ENCODE assay signal across 10 cellular contexts in genomic region chr17:55300479-55301290, GRCh38. TPM values are rescaled to one million over a fixed set of nuclear protein-coding genes. Genes with fewer than 3 reads are reported as not detected.
"Had no signal": no experiment of that assay in that cellular context is flagged by ENCODE, and none has a peak within 500 bp of the region (broad histone marks: within the 10 kb centered on the region; RNA-seq: fewer than 3 reads in every experiment).

No MANE protein-coding gene starts in this region.

- H3K4me1 ChIP-seq: HAP-1 had no signal

- H2AFZ ChIP-seq: GM23248 had no signal

- H3K4me3 ChIP-seq: GM23248, HAP-1, K562 had no signal

- H3K9ac ChIP-seq: GM23248 had no signal

- DNase-seq: GM23248, GOT3, H7, HFFc6, IMR-90, KG1 had no signal

- H3K36me3 ChIP-seq: HAP-1 had no signal

- H3K9me3 ChIP-seq: HAP-1 had no signal

- ATAC-seq: HCT116, K562 had no signal

- H3K27ac ChIP-seq: GM23248, HL-60 had no signal

RNA-seq across cellular contexts. Expression of gene HLF, which starts 35.9 kb away (rescaled TPM):
- total RNA-seq: GM23248, HFFc6 had no signal
- polyA plus RNA-seq: IMR-90 had no signal
